Comparison of ENCODE assay signal across 1 cellular context in the genomic region with DNA sequence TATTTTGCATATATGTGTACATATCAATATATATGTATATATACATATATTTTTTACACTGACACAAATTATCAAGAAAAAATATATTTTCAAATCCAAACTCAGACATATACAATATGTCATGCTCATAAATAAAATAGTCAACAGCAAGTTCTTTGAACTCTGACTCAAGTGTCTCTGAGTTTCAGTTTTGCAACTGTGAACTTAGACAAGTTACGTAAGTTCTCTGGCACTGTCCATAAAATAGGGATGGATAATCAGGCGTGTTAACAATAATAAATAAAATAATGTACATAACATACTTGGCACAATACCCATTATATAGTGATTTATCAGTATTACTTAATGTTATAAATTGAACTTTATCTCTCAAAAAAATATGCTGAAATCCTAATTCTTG.
TF ChIP-seq lines count a peak whose summit lies in the region.

No MANE protein-coding gene starts in this region.

TF ChIP-seq in liver, 16 proteins besides CTCF, POLR2A, EP300 and RAD21 (continued from another document):
- TF ChIP-seq, protein P1, sequence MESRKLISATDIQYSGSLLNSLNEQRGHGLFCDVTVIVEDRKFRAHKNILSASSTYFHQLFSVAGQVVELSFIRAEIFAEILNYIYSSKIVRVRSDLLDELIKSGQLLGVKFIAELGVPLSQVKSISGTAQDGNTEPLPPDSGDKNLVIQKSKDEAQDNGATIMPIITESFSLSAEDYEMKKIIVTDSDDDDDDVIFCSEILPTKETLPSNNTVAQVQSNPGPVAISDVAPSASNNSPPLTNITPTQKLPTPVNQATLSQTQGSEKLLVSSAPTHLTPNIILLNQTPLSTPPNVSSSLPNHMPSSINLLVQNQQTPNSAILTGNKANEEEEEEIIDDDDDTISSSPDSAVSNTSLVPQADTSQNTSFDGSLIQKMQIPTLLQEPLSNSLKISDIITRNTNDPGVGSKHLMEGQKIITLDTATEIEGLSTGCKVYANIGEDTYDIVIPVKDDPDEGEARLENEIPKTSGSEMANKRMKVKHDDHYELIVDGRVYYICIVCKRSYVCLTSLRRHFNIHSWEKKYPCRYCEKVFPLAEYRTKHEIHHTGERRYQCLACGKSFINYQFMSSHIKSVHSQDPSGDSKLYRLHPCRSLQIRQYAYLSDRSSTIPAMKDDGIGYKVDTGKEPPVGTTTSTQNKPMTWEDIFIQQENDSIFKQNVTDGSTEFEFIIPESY (IDR thresholded peaks at IDR 0.05) = no peak
- TF ChIP-seq FOXA1 (IDR thresholded peaks at IDR 0.05) (no peak), JUND (IDR thresholded peaks at IDR 0.05) (peak; percentile 44 to 59), HNF4A (conservative IDR thresholded peaks at IDR 0.05) (peak; percentile 72 to 73), NR2F2 (IDR thresholded peaks at IDR 0.05) (no peak), FOXA2 (IDR thresholded peaks at IDR 0.05) (peak; percentile 59), YY1 (IDR thresholded peaks at IDR 0.05) (peak; percentile 36), TAF1 (conservative IDR thresholded peaks at IDR 0.05) (no peak), SP1 (IDR thresholded peaks at IDR 0.05) (no peak), GABPA (IDR thresholded peaks at IDR 0.05 in 1 of 2, conservative IDR thresholded peaks at IDR 0.05 in 1 of 2) (no peak), RXRA (IDR thresholded peaks at IDR 0.05) (peak; percentile 75 to 76)
- TF ChIP-seq, protein P2, sequence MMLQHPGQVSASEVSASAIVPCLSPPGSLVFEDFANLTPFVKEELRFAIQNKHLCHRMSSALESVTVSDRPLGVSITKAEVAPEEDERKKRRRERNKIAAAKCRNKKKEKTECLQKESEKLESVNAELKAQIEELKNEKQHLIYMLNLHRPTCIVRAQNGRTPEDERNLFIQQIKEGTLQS (IDR thresholded peaks at IDR 0.05) = peak; percentile 23
- TF ChIP-seq, protein P3, sequence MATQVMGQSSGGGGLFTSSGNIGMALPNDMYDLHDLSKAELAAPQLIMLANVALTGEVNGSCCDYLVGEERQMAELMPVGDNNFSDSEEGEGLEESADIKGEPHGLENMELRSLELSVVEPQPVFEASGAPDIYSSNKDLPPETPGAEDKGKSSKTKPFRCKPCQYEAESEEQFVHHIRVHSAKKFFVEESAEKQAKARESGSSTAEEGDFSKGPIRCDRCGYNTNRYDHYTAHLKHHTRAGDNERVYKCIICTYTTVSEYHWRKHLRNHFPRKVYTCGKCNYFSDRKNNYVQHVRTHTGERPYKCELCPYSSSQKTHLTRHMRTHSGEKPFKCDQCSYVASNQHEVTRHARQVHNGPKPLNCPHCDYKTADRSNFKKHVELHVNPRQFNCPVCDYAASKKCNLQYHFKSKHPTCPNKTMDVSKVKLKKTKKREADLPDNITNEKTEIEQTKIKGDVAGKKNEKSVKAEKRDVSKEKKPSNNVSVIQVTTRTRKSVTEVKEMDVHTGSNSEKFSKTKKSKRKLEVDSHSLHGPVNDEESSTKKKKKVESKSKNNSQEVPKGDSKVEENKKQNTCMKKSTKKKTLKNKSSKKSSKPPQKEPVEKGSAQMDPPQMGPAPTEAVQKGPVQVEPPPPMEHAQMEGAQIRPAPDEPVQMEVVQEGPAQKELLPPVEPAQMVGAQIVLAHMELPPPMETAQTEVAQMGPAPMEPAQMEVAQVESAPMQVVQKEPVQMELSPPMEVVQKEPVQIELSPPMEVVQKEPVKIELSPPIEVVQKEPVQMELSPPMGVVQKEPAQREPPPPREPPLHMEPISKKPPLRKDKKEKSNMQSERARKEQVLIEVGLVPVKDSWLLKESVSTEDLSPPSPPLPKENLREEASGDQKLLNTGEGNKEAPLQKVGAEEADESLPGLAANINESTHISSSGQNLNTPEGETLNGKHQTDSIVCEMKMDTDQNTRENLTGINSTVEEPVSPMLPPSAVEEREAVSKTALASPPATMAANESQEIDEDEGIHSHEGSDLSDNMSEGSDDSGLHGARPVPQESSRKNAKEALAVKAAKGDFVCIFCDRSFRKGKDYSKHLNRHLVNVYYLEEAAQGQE (IDR thresholded peaks at IDR 0.05) = no peak
- TF ChIP-seq, protein P4, sequence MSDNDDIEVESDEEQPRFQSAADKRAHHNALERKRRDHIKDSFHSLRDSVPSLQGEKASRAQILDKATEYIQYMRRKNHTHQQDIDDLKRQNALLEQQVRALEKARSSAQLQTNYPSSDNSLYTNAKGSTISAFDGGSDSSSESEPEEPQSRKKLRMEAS (IDR thresholded peaks at IDR 0.05) = no peak
